Comparison of ENCODE assay signal across 1 cellular context in genomic region chr2:231523451-231524266, GRCh38.
TF ChIP-seq lines count a peak whose summit lies in the region.

No MANE protein-coding gene starts in this region.

TF ChIP-seq in IMR-90, 13 proteins besides CTCF, POLR2A, EP300 and RAD21:
- TF ChIP-seq NFE2L2 (IDR thresholded peaks at IDR 0.05; ENCODE audit: low read depth, low read length) (no peak), RCOR1 (IDR thresholded peaks at IDR 0.05; ENCODE audit: insufficient replicate concordance, low read length) (no peak), CEBPB (IDR thresholded peaks at IDR 0.05; ENCODE audit: low read depth, low read length) (no peak), BHLHE40 (IDR thresholded peaks at IDR 0.05; ENCODE audit: low read depth, low read length) (no peak), MAZ (IDR thresholded peaks at IDR 0.05; ENCODE audit: borderline replicate concordance, low read depth, low read length) (no peak), MAFK (IDR thresholded peaks at IDR 0.05; ENCODE audit: low read depth, low read length) (no peak), MXI1 (IDR thresholded peaks at IDR 0.05; ENCODE audit: borderline replicate concordance, low read depth, low read length) (no peak), USF2 (IDR thresholded peaks at IDR 0.05; ENCODE audit: low read depth, low read length) (no peak), SMC3 (IDR thresholded peaks at IDR 0.05; ENCODE audit: low read depth, low read length) (no peak), CHD1 (IDR thresholded peaks at IDR 0.05; ENCODE audit: low read depth, low read length) (no peak), ELK1 (IDR thresholded peaks at IDR 0.05; ENCODE audit: borderline replicate concordance, low read depth, low read length) (no peak), RFX5 (IDR thresholded peaks at IDR 0.05; ENCODE audit: low read depth, low read length) (no peak), FOS (IDR thresholded peaks at IDR 0.05; ENCODE audit: low read depth, low read length) (no peak)
